Comparison of ENCODE assay signal across 8 cellular contexts in the genomic region with DNA sequence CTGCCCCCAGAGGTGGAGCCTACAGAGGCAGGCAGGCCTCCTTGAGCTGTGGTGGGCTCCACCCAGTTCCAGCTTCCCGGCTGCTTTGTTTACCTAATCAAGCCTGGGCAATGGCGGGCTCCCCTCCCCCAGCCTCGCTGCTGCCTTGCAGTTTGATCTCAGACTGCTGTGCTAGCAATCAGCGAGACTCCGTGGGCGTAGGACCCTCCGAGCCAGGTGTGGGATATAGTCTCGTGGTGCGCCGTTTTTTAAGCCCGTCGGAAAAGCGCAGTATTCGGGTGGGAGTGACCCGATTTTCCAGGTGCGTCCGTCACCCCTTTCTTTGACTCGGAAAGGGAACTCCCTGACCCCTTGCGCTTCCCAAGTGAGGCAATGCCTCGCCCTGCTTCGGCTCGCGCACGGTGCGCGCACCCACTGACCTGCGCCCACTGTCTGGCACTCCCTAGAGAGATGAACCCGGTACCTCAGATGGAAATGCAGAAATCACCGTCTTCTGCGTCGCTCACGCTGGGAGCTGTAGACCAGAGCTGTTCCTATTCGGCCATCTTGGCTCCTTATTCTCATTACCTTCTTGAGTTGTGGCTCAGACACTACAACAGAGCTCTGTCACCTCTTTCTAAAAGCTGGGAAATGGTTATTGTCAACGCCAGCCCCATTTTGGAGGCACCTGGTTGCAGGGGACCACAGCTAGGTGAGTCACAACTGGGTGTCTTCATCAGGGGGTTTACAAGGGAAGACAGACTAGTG. TPM values are rescaled to one million over a fixed set of nuclear protein-coding genes. Genes with fewer than 3 reads are reported as not detected.
A peak's percentile ranks its signal among the peaks of the same experiment; 100 is the strongest.
DNase-seq lines count a peak whose midpoint lies in the region; ATAC-seq and TF ChIP-seq lines count a peak whose summit lies in the region.
"Not testable (repeated sequence)": the region's sequence is repeated elsewhere in the genome, so short reads cannot be mapped to it uniquely, and the experiment has no call there.

No MANE protein-coding gene starts in this region.

- H3K4me3 Mint-ChIP-seq in T-helper 17 cell = peak overlapping the region; percentile 100

- TF ChIP-seq CTCF in parathyroid adenoma (IDR thresholded peaks at IDR 0.05) = not testable (repeated sequence)

- peaks cover 26% of the 10 kb centered on the region for H3K4me1 Mint-ChIP-seq in T-helper 17 cell

- peak overlapping the region; percentile 82 for H3K4me2 ChIP-seq in parathyroid adenoma (ENCODE audit: low read length)

- H3K27me3 Mint-ChIP-seq in T-helper 17 cell = not testable (repeated sequence)

- H3K9ac ChIP-seq in duodenal mucosa (ENCODE audit: low read depth in 1 of 2, low read length in 2 of 2) = peak overlapping the region in 1 of 2 donors; percentile 38
- H3K9ac ChIP-seq in iPS-18a (ENCODE audit: low read length) = peak overlapping the region; percentile 74
- peak overlapping the region; percentile 43 for H3K9ac ChIP-seq in parathyroid adenoma
- H3K9ac ChIP-seq in subcutaneous abdominal adipose tissue (ENCODE audit: low read length in 5 of 5) = peak overlapping the region in 4 of 5 donors; percentile 33 to 79 (median 59)

- H3K9me3 ChIP-seq in T-helper 17 cell (ENCODE audit: control insufficient read depth, low read length, poor library complexity, severe bottlenecking); duodenal mucosa (ENCODE audit: control insufficient read depth in 1 of 2, low read length in 2 of 2); iPS-18a (ENCODE audit: control insufficient read depth, low read depth, low read length); parathyroid adenoma (ENCODE audit: control insufficient read depth, low read length); subcutaneous abdominal adipose tissue (ENCODE audit: control insufficient read depth in 5 of 5, low read length in 5 of 5): not testable (repeated sequence)

- peak overlapping the region; percentile 83 for H2AFZ ChIP-seq in parathyroid adenoma

- H3K4me1 ChIP-seq in duodenal mucosa (ENCODE audit: control insufficient read depth in 1 of 2, insufficient read depth in 2 of 2, low read length in 2 of 2); parathyroid adenoma: not testable (repeated sequence)
- peaks cover 14% of the 10 kb centered on the region for H3K4me1 ChIP-seq in iPS-18a (ENCODE audit: control insufficient read depth, low read depth, low read length)
- peaks cover 0 to 19% (median 13%) of the 10 kb centered on the region in 5 donors for H3K4me1 ChIP-seq in subcutaneous abdominal adipose tissue (ENCODE audit: control insufficient read depth in 5 of 5, insufficient read depth in 5 of 5, low read length in 5 of 5)

- DNase-seq in ELF-1 (ENCODE audit: low read depth, low spot score) (peak; percentile 64), NCI-H2196 (lab: John Stamatoyannopoulos, UW; ENCODE audit: unreplicated experiment) (peak; percentile 38), T-helper 17 cell (peak; percentile 39 to 70 (median 57))
- peak; percentile 76 to 78 for DNase-seq in activated T-cell treated with anti-CD3 and anti-CD28 coated beads, Interleukin-2, amount 50 U/mL, for 48 hours

- ATAC-seq in T-helper 17 cell = peak; percentile 96

- not testable (repeated sequence) for H3K27ac ChIP-seq in duodenal mucosa (ENCODE audit: low read depth, low read length); subcutaneous abdominal adipose tissue (ENCODE audit: low read depth, low read length)
- H3K27ac ChIP-seq in iPS-18a (ENCODE audit: low read length) = peak overlapping the region; percentile 71
- H3K27ac ChIP-seq in parathyroid adenoma = peak overlapping the region; percentile 85

- not testable (repeated sequence) for H3K36me3 Mint-ChIP-seq in T-helper 17 cell (ENCODE audit: low read depth)

- H3K79me2 ChIP-seq in parathyroid adenoma = not testable (repeated sequence)

- not testable (repeated sequence) for H3K36me3 ChIP-seq in duodenal mucosa (ENCODE audit: control insufficient read depth in 1 of 2, insufficient read depth in 2 of 2, low read length in 2 of 2); iPS-18a (ENCODE audit: control insufficient read depth, low read depth, low read length); parathyroid adenoma (ENCODE audit: control insufficient read depth, insufficient read depth, low read length); subcutaneous abdominal adipose tissue (ENCODE audit: control insufficient read depth in 5 of 5, insufficient read depth in 5 of 5, low read length in 5 of 5)

- peak overlapping the region; percentile 100 for H3K27ac Mint-ChIP-seq in T-helper 17 cell

- H3K4me3 ChIP-seq in duodenal mucosa (ENCODE audit: low read depth in 1 of 2, low read length in 2 of 2) (peak overlapping the region; percentile 79 to 83), iPS-18a (ENCODE audit: low read length) (peak overlapping the region; percentile 74), parathyroid adenoma (ENCODE audit: low read depth, low read length) (peak overlapping the region; percentile 73), subcutaneous abdominal adipose tissue (ENCODE audit: low read depth in 1 of 5, low read length in 5 of 5) (peak overlapping the region; percentile 63 to 89 (median 75))

- H3K27me3 ChIP-seq in duodenal mucosa (ENCODE audit: control insufficient read depth in 1 of 2, insufficient read depth in 2 of 2, low read length in 2 of 2); iPS-18a (ENCODE audit: control insufficient read depth, insufficient read depth, low read length); parathyroid adenoma (ENCODE audit: control insufficient read depth, insufficient read depth, low read length); subcutaneous abdominal adipose tissue (ENCODE audit: control insufficient read depth in 5 of 5, insufficient read depth in 4 of 5, low read length in 5 of 5): not testable (repeated sequence)

RNA-seq across cellular contexts. Expression of a gene that starts 15.6 kb away (rescaled TPM):
- total RNA-seq in T-helper 17 cell = 100 to 1,000 TPM; 113 to 116 TPM
